Comparison of ENCODE assay signal across 13 cellular contexts in genomic region chr2:69017876-69018275, GRCh38. TPM values are rescaled to one million over a fixed set of nuclear protein-coding genes. Genes with fewer than 3 reads are reported as not detected.
"Had no signal": no experiment of that assay in that cellular context is flagged by ENCODE, and none has a peak within 500 bp of the region (broad histone marks: within the 10 kb centered on the region; RNA-seq: fewer than 3 reads in every experiment).

No MANE protein-coding gene starts in this region.

- H3K4me2 ChIP-seq: neural progenitor cell had no signal

- H3K9ac ChIP-seq: neural progenitor cell had no signal

- H3K4me3 ChIP-seq: gastrocnemius medialis, neural progenitor cell, pancreas, tibial nerve had no signal

- H2AFZ ChIP-seq: neural progenitor cell had no signal

- DNase-seq: activated CD4-positive, alpha-beta T cell treated with anti-CD3 and anti-CD28 coated beads, Interleukin-2, amount 50 U/mL, for 4 hours; activated effector memory CD4-positive, alpha-beta T cell treated with Interleukin-2 at 50 U/mL for 16 hours; activated T-cell treated with anti-CD3 and anti-CD28 coated beads, Interleukin-2, amount 50 U/mL, for 24 hours; gastrocnemius medialis; kidney; left ventricle myocardium superior; pancreas; T-helper 2 cell had no signal

- H3K4me1 ChIP-seq: breast epithelium had no signal

- H3K9me3 Mint-ChIP-seq: activated naive CD4-positive, alpha-beta T cell treated with anti-CD3 and anti-CD28 coated beads, Interleukin-2, amount 50 U/mL, for 72 hours; activated T-cell treated with anti-CD3 and anti-CD28 coated beads, Interleukin-2, amount 50 U/mL, for 24 hours had no signal

- H3K9me3 ChIP-seq: breast epithelium, gastrocnemius medialis, pancreas, tibial nerve had no signal

- H3K4me3 Mint-ChIP-seq: activated T-cell treated with anti-CD3 and anti-CD28 coated beads, Interleukin-2, amount 50 U/mL, for 24 hours; neural progenitor cell had no signal

- H3K27ac Mint-ChIP-seq: activated naive CD4-positive, alpha-beta T cell treated with anti-CD3 and anti-CD28 coated beads, Interleukin-2, amount 50 U/mL, for 72 hours; activated T-cell treated with anti-CD3 and anti-CD28 coated beads, Interleukin-2, amount 50 U/mL, for 24 hours; neural progenitor cell had no signal

- H3K36me3 ChIP-seq: breast epithelium, gastrocnemius medialis, neural progenitor cell, pancreas, tibial nerve had no signal

- H3K27ac ChIP-seq: gastrocnemius medialis, neural progenitor cell, pancreas, tibial nerve had no signal

- H3K27me3 ChIP-seq: breast epithelium, tibial nerve had no signal

RNA-seq across cellular contexts. Expression of gene ANTXR1, which starts 4.9 kb away (rescaled TPM):
- total RNA-seq: activated naive CD4-positive, alpha-beta T cell treated with anti-CD3 and anti-CD28 coated beads, Interleukin-2, amount 50 U/mL, for 72 hours had no signal

RNA-seq across cellular contexts. Expression of gene GKN1, which starts 43.4 kb away (rescaled TPM):
- total RNA-seq: activated naive CD4-positive, alpha-beta T cell treated with anti-CD3 and anti-CD28 coated beads, Interleukin-2, amount 50 U/mL, for 72 hours; breast epithelium; gastrocnemius medialis; kidney; left ventricle myocardium superior; renal cortical epithelial cell; tibial nerve had no signal
